Comparison of ENCODE assay signal across 9 cellular contexts in the genomic region with DNA sequence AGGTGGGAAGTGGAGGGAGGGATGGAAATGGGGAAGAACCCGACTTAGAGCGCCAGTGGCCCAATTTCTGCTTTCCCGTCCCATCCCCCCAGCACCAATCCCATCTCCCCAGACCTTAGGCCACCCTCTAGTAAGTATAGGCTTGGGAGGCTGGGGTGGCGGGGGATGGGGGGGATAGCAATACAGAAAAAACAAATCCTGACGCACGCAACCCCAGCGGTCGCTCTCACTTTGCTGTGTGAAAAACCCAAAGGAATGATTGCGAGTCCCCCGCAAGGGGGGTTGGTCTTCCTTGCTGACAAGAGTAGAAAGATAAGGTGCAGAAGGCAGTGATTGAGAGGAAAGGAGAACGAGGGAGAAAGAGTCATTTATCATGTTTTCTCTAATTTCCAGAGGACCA. TPM values are rescaled to one million over a fixed set of nuclear protein-coding genes. Genes with fewer than 3 reads are reported as not detected.
DNase-seq lines count a peak whose midpoint lies in the region; FAIRE-seq and TF ChIP-seq lines count a peak whose summit lies in the region.
"Had no signal": no experiment of that assay in that cellular context is flagged by ENCODE, and none has a peak within 500 bp of the region (broad histone marks: within the 10 kb centered on the region; RNA-seq: fewer than 3 reads in every experiment).

No MANE protein-coding gene starts in this region.

- FAIRE-seq in D721Med (lab: Jason Lieb, UNC), result no peak

- H3K27ac Mint-ChIP-seq in activated CD4-positive, alpha-beta T cell treated with anti-CD3 and anti-CD28 coated beads, Interleukin-2, amount 10 ng/mL, durations not matched to agents 7 days and 5 days, result no peak overlapping the region
- H3K27ac Mint-ChIP-seq: activated CD4-positive, alpha-beta memory T cell treated with anti-CD3 and anti-CD28 coated beads for 36 hours had no signal

- H3K27me3 Mint-ChIP-seq in activated CD4-positive, alpha-beta T cell treated with anti-CD3 and anti-CD28 coated beads, Interleukin-2, amount 10 ng/mL, durations not matched to agents 7 days and 5 days, result peaks cover 70% of the 10 kb centered on the region

- peak overlapping the region; percentile 87 for H3K4me3 ChIP-seq in adipocyte (ENCODE audit: low read length)
- H3K4me3 ChIP-seq in iPS-18a (ENCODE audit: low read length), result peak overlapping the region; percentile 84
- H3K4me3 ChIP-seq in subcutaneous abdominal adipose tissue (ENCODE audit: low read depth in 1 of 5, low read length in 5 of 5), result peak overlapping the region; percentile 57 to 82 (median 72)

- CTCF ChIA-PET in activated CD4-positive, alpha-beta T cell treated with anti-CD3 and anti-CD28 coated beads, Interleukin-2, amount 10 ng/mL, durations not matched to agents 7 days and 5 days (lab: Charles Lee), result no interaction called here

- H3K36me3 Mint-ChIP-seq in activated CD4-positive, alpha-beta T cell treated with anti-CD3 and anti-CD28 coated beads, Interleukin-2, amount 10 ng/mL, durations not matched to agents 7 days and 5 days (ENCODE audit: low read depth), result no peaks in the 10 kb centered on the region
- H3K36me3 Mint-ChIP-seq: activated CD4-positive, alpha-beta memory T cell treated with anti-CD3 and anti-CD28 coated beads for 36 hours had no signal

- H3K27me3 ChIP-seq in adipocyte (replicated peaks; ENCODE audit: control insufficient read depth, insufficient read depth, low read length), result peaks cover 2% of the 10 kb centered on the region
- peaks cover 40% of the 10 kb centered on the region for H3K27me3 ChIP-seq in iPS-18a (ENCODE audit: control insufficient read depth, insufficient read depth, low read length)
- no peaks in the 10 kb centered on the region for H3K27me3 ChIP-seq in subcutaneous abdominal adipose tissue (ENCODE audit: control insufficient read depth in 5 of 5, insufficient read depth in 4 of 5, low read length in 5 of 5)

- H3K27ac ChIP-seq in iPS-18a (ENCODE audit: low read length), result no peak overlapping the region
- peak overlapping the region; percentile 86 for H3K27ac ChIP-seq in subcutaneous abdominal adipose tissue (ENCODE audit: low read depth, low read length)

- DNase-seq in DMS79 treated with DMSO at 0.1 percent for 48 hours (lab: John Stamatoyannopoulos, UW) (peak; percentile 67), DMS79 (lab: John Stamatoyannopoulos, UW) (no peak), adipocyte (ENCODE audit: low read depth) (peak; percentile 34), D721Med (ENCODE audit: insufficient read length, low spot score) (no peak), SW 1271 (lab: John Stamatoyannopoulos, UW) (no peak)
- DNase-seq in activated CD4-positive, alpha-beta T cell treated with anti-CD3 and anti-CD28 coated beads, Interleukin-2, amount 10 ng/mL, durations not matched to agents 7 days and 5 days, result no peak

- no peak overlapping the region for H3K4me3 Mint-ChIP-seq in activated CD4-positive, alpha-beta T cell treated with anti-CD3 and anti-CD28 coated beads, Interleukin-2, amount 10 ng/mL, durations not matched to agents 7 days and 5 days

- no peaks in the 10 kb centered on the region for H3K4me1 Mint-ChIP-seq in activated CD4-positive, alpha-beta T cell treated with anti-CD3 and anti-CD28 coated beads, Interleukin-2, amount 10 ng/mL, durations not matched to agents 7 days and 5 days

- no peaks in the 10 kb centered on the region for H3K36me3 ChIP-seq in adipocyte (ENCODE audit: control insufficient read depth, insufficient read depth, low read length, severe bottlenecking)
- H3K36me3 ChIP-seq in iPS-18a (ENCODE audit: control insufficient read depth, low read depth, low read length), result no peaks in the 10 kb centered on the region
- no peaks in the 10 kb centered on the region for H3K36me3 ChIP-seq in subcutaneous abdominal adipose tissue (ENCODE audit: control insufficient read depth in 5 of 5, insufficient read depth in 5 of 5, low read length in 5 of 5)

- H3K9ac ChIP-seq in adipocyte (ENCODE audit: low read length), result peak overlapping the region; percentile 41
- no peak overlapping the region for H3K9ac ChIP-seq in iPS-18a (ENCODE audit: low read length)
- peak overlapping the region in 1 of 5 donors; percentile 5 for H3K9ac ChIP-seq in subcutaneous abdominal adipose tissue (ENCODE audit: low read length in 5 of 5)

- no peaks in the 10 kb centered on the region for H3K9me3 Mint-ChIP-seq in activated CD4-positive, alpha-beta T cell treated with anti-CD3 and anti-CD28 coated beads, Interleukin-2, amount 10 ng/mL, durations not matched to agents 7 days and 5 days
- H3K9me3 Mint-ChIP-seq: activated CD4-positive, alpha-beta memory T cell treated with anti-CD3 and anti-CD28 coated beads for 36 hours had no signal

- H3K4me1 ChIP-seq in adipocyte (ENCODE audit: control insufficient read depth, insufficient read depth, low read length), result peaks cover 36% of the 10 kb centered on the region
- peaks cover 16% of the 10 kb centered on the region for H3K4me1 ChIP-seq in iPS-18a (ENCODE audit: control insufficient read depth, low read depth, low read length)
- peaks cover 0 to 17% (median 14%) of the 10 kb centered on the region in 5 donors for H3K4me1 ChIP-seq in subcutaneous abdominal adipose tissue (ENCODE audit: control insufficient read depth in 5 of 5, insufficient read depth in 5 of 5, low read length in 5 of 5)

- POLR2A ChIA-PET in activated CD4-positive, alpha-beta T cell treated with anti-CD3 and anti-CD28 coated beads, Interleukin-2, amount 10 ng/mL, durations not matched to agents 7 days and 5 days (lab: Charles Lee), result no interaction called here

- H3K9me3 ChIP-seq in adipocyte (ENCODE audit: control insufficient read depth, low read length) (peaks cover 5% of the 10 kb centered on the region), iPS-18a (ENCODE audit: control insufficient read depth, low read depth, low read length) (no peaks in the 10 kb centered on the region), subcutaneous abdominal adipose tissue (ENCODE audit: control insufficient read depth in 5 of 5, low read length in 5 of 5) (peaks cover 0 to 5% (median under 1%) of the 10 kb centered on the region in 5 donors)

- no peak for TF ChIP-seq CTCF in D721Med (IDR thresholded peaks at IDR 0.05; ENCODE audit: insufficient read depth, missing control alignments)

RNA-seq across cellular contexts. Expression of a gene that starts 0.9 kb away (rescaled TPM):
- not detected for total RNA-seq in activated CD4-positive, alpha-beta T cell treated with anti-CD3 and anti-CD28 coated beads, Interleukin-2, amount 10 ng/mL, durations not matched to agents 7 days and 5 days
- total RNA-seq: activated CD4-positive, alpha-beta memory T cell treated with anti-CD3 and anti-CD28 coated beads for 36 hours had no signal

RNA-seq across cellular contexts. Expression of a gene that starts 52.2 kb away (rescaled TPM):
- total RNA-seq in activated CD4-positive, alpha-beta T cell treated with anti-CD3 and anti-CD28 coated beads, Interleukin-2, amount 10 ng/mL, durations not matched to agents 7 days and 5 days, result 10 to 100 TPM; 35.9 to 44.7 TPM

Comparison
In these comparisons a context has a peak if more than half of its experiments do, and no peak if none do; other contexts are left out.
1. DNase-seq: peak in DMS79 treated with DMSO at 0.1 percent for 48 hours (single experiment) and adipocyte (single experiment); none in DMS79 (single experiment), activated CD4-positive, alpha-beta T cell treated with anti-CD3 and anti-CD28 coated beads, Interleukin-2, amount 10 ng/mL, durations not matched to agents 7 days and 5 days (single experiment), D721Med (single experiment) and SW 1271 (0 of 2).
2. Peak in every context shown above with its lines, with median percentiles within 50 percentile points of each other: H3K4me3 ChIP-seq.